Comparison of ENCODE assay signal across 2 cellular contexts in genomic region chr1:94621392-94621791, GRCh38.
TF ChIP-seq lines count a peak whose summit lies in the region.

No MANE protein-coding gene starts in this region.

TF ChIP-seq in K562, 482 proteins besides CTCF, POLR2A, EP300 and RAD21 (continues in another document):
- TF ChIP-seq JUND (IDR thresholded peaks at IDR 0.05; ENCODE audit: borderline replicate concordance, low read depth, low read length) (peak; percentile 49; the same call in 1 of the 2 replicates), JUND (tag; IDR thresholded peaks at IDR 0.05; ENCODE audit: borderline replicate concordance, low read depth, low read length) (peak; percentile 17; the same call in 1 of the 3 replicates), CSDE1 (IDR thresholded peaks at IDR 0.05) (no peak), CREBBP (IDR thresholded peaks at IDR 0.05; ENCODE audit: low read depth, low read length) (no peak), NFIX (CRISPR knock-in tag; IDR thresholded peaks at IDR 0.05; ENCODE audit: low read depth) (peak; percentile 25; the same call in 1 of the 2 replicates), ZNF707 (CRISPR knock-in tag; conservative IDR thresholded peaks at IDR 0.05) (no peak), ZBTB5 (IDR thresholded peaks at IDR 0.05) (no peak), CBFA2T2 (conservative IDR thresholded peaks at IDR 0.05) (peak; percentile 22; the same call in 1 of the 2 replicates), KDM1A (IDR thresholded peaks at IDR 0.05) (no peak), CC2D1A (IDR thresholded peaks at IDR 0.05) (no peak), HIVEP1 (CRISPR knock-in tag; IDR thresholded peaks at IDR 0.05) (no peak), CBX3 (IDR thresholded peaks at IDR 0.05; ENCODE audit: borderline replicate concordance in 1 of 2, low read length in 2 of 2) (no peak), ZEB2 (IDR thresholded peaks at IDR 0.05) (no peak), ZFP1 (CRISPR knock-in tag; IDR thresholded peaks at IDR 0.05) (no peak), ARID1B (IDR thresholded peaks at IDR 0.05) (peak; percentile 27; the same call in 1 of the 2 replicates), KAT2B (IDR thresholded peaks at IDR 0.05; ENCODE audit: low read depth, low read length) (no peak), CBFA2T3 (IDR thresholded peaks at IDR 0.05) (peak; percentile 64), ATF3 (IDR thresholded peaks at IDR 0.05) (peak; percentile 26; the same call in 1 of the 2 replicates), ATF3 (CRISPR knock-in tag; conservative IDR thresholded peaks at IDR 0.05) (no peak), HNRNPK (IDR thresholded peaks at IDR 0.05; ENCODE audit: low read depth, low read length, poor library complexity, severe bottlenecking) (no peak), NFIC (IDR thresholded peaks at IDR 0.05) (peak; percentile 96), KLF1 (tag; IDR thresholded peaks at IDR 0.05) (0 out of 2 replicates have a peak, but pooled peaks have one; percentile 27), ZFPM2 (CRISPR knock-in tag; IDR thresholded peaks at IDR 0.05) (no peak), RCOR1 (IDR thresholded peaks at IDR 0.05; ENCODE audit: borderline replicate concordance in 1 of 2, low read depth in 2 of 2, low read length in 2 of 2) (peak in 1 of 2 experiments; percentile 28; a peak in 1 of 4 replicates), NFE2 (IDR thresholded peaks at IDR 0.05; ENCODE audit: low read depth) (peak; percentile 52), DPF2 (IDR thresholded peaks at IDR 0.05) (peak; percentile 36; the same call in 1 of the 2 replicates), ZNF75A (CRISPR knock-in tag; IDR thresholded peaks at IDR 0.05) (no peak), SLC30A9 (CRISPR knock-in tag; IDR thresholded peaks at IDR 0.05) (no peak), HNRNPUL1 (IDR thresholded peaks at IDR 0.05; ENCODE audit: low read length) (no peak), ZNF24 (IDR thresholded peaks at IDR 0.05) (no peak), CTBP1 (IDR thresholded peaks at IDR 0.05; ENCODE audit: borderline replicate concordance) (peak; percentile 22; the same call in 1 of the 2 replicates), MYC (IDR thresholded peaks at IDR 0.05; ENCODE audit: low read depth, low read length) (no peak), MYC (CRISPR knock-in tag; IDR thresholded peaks at IDR 0.05; ENCODE audit: borderline replicate concordance, low read depth) (no peak)
- TF ChIP-seq, protein P1, sequence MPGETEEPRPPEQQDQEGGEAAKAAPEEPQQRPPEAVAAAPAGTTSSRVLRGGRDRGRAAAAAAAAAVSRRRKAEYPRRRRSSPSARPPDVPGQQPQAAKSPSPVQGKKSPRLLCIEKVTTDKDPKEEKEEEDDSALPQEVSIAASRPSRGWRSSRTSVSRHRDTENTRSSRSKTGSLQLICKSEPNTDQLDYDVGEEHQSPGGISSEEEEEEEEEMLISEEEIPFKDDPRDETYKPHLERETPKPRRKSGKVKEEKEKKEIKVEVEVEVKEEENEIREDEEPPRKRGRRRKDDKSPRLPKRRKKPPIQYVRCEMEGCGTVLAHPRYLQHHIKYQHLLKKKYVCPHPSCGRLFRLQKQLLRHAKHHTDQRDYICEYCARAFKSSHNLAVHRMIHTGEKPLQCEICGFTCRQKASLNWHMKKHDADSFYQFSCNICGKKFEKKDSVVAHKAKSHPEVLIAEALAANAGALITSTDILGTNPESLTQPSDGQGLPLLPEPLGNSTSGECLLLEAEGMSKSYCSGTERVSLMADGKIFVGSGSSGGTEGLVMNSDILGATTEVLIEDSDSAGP (CRISPR knock-in tag; IDR thresholded peaks at IDR 0.05): no peak
- TF ChIP-seq, protein P2, sequence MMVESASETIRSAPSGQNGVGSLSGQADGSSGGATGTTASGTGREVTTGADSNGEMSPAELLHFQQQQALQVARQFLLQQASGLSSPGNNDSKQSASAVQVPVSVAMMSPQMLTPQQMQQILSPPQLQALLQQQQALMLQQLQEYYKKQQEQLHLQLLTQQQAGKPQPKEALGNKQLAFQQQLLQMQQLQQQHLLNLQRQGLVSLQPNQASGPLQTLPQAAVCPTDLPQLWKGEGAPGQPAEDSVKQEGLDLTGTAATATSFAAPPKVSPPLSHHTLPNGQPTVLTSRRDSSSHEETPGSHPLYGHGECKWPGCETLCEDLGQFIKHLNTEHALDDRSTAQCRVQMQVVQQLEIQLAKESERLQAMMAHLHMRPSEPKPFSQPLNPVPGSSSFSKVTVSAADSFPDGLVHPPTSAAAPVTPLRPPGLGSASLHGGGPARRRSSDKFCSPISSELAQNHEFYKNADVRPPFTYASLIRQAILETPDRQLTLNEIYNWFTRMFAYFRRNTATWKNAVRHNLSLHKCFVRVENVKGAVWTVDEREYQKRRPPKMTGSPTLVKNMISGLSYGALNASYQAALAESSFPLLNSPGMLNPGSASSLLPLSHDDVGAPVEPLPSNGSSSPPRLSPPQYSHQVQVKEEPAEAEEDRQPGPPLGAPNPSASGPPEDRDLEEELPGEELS (CRISPR knock-in tag; IDR thresholded peaks at IDR 0.05; ENCODE audit: borderline replicate concordance): no peak

TF ChIP-seq in GM12891, 5 proteins besides CTCF, POLR2A, EP300 and RAD21:
- no peak for TF ChIP-seq PAX5 (IDR thresholded peaks at IDR 0.05; ENCODE audit: insufficient read depth, low read length, severe bottlenecking)
- no peak for TF ChIP-seq POU2F2 (IDR thresholded peaks at IDR 0.05; ENCODE audit: low read depth, low read length)
- TF ChIP-seq SPI1 (IDR thresholded peaks at IDR 0.05; ENCODE audit: low read depth, low read length): no peak
- TF ChIP-seq TAF1 (IDR thresholded peaks at IDR 0.05; ENCODE audit: low read depth, low read length): no peak
- no peak for TF ChIP-seq POLR2AphosphoS5 (IDR thresholded peaks at IDR 0.05; ENCODE audit: low read depth, low read length)
